ENCODE assay signal across 29 cellular contexts in the genomic region with DNA sequence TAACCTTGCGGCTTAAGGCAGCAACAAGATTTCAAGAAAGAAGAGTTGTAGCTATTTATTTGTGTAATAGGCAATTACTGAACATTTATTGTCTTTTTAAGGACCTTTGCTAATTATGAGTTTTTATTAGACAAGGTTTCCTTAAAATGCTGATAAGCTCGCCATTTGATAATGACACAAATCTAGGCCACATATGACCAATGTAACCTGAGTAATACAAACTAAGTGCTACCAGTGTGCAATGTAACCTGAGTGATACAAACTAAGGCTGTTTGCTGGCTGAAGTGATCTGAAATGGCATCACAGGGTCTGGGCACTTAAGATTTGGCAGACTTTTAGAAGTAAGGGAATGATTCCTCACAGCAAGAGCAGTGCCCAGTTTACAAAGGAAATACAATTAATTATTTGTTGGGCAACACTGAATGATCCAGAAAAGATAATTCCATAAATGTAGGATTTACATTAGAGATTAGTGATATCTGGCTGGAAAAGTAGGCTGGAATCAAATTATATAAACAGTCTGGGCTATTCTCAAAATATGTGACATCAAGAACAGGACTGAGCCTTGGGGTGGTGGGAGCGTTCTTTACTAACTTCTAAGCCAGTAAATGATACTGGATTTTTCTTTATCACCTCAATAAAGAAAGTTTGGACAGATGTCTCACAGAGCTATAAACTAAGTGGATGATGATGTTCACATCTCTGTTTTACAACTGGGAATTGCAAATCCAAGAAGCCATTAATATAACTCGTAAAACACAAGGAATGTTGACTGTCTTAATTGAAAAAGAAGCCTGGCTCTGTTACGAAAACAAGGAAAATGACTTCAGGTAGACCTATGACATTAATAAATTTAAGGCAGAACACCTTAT. TPM values are rescaled to one million over a fixed set of nuclear protein-coding genes. Genes with fewer than 3 reads are reported as not detected.
DNase-seq lines count a peak whose midpoint lies in the region; FAIRE-seq and TF ChIP-seq lines count a peak whose summit lies in the region.
"Had no signal": no experiment of that assay in that cellular context is flagged by ENCODE, and none has a peak within 500 bp of the region (broad histone marks: within the 10 kb centered on the region; RNA-seq: fewer than 3 reads in every experiment).

No MANE protein-coding gene starts in this region.

- H3K4me1 ChIP-seq in astrocyte (ENCODE audit: insufficient read depth, low read length) (no peaks in the 10 kb centered on the region), rectal smooth muscle tissue (ENCODE audit: control insufficient read depth, insufficient read depth, low read length) (peaks cover 8% of the 10 kb centered on the region)
- H3K4me1 ChIP-seq: BLaER1 treated with 17β-estradiol and CSF1 and Interleukin-3, amounts not matched to agents 10 nM and 100 nM; right lobe of liver had no signal

- no peak overlapping the region for H3K27ac Mint-ChIP-seq in astrocyte (ENCODE audit: unreplicated experiment)
- H3K27ac Mint-ChIP-seq: activated naive CD8-positive, alpha-beta T cell treated with anti-CD3 and anti-CD28 coated beads for 36 hours; activated T-cell treated with anti-CD3 and anti-CD28 coated beads, Interleukin-2, amount 50 U/mL, for 24 hours; T-helper 1 cell treated with Interleukin-12 subunit alpha and Interleukin-12 subunit beta and Interleukin-4 antibody, amounts not matched to agents 30 μg/mL and 1 μg/mL, for 36 hours; type B pancreatic cell had no signal

- no peak overlapping the region for H2AFZ ChIP-seq in astrocyte (ENCODE audit: low read depth, low read length)
- H2AFZ ChIP-seq: parathyroid adenoma had no signal

- H3K4me3 Mint-ChIP-seq in astrocyte (ENCODE audit: unreplicated experiment): no peak overlapping the region
- H3K4me3 Mint-ChIP-seq: activated naive CD8-positive, alpha-beta T cell treated with anti-CD3 and anti-CD28 coated beads for 36 hours; activated T-cell treated with anti-CD3 and anti-CD28 coated beads, Interleukin-2, amount 50 U/mL, for 24 hours; neural crest cell; T-helper 1 cell treated with Interleukin-12 subunit alpha and Interleukin-12 subunit beta and Interleukin-4 antibody, amounts not matched to agents 30 μg/mL and 1 μg/mL, for 36 hours; type B pancreatic cell had no signal

- H3K9me3 Mint-ChIP-seq in astrocyte (ENCODE audit: unreplicated experiment): no peaks in the 10 kb centered on the region
- H3K9me3 Mint-ChIP-seq: activated naive CD8-positive, alpha-beta T cell treated with anti-CD3 and anti-CD28 coated beads for 36 hours; activated T-cell treated with anti-CD3 and anti-CD28 coated beads, Interleukin-2, amount 50 U/mL, for 24 hours; neural crest cell; T-helper 1 cell treated with Interleukin-12 subunit alpha and Interleukin-12 subunit beta and Interleukin-4 antibody, amounts not matched to agents 30 μg/mL and 1 μg/mL, for 36 hours; type B pancreatic cell had no signal

- H3K36me3 Mint-ChIP-seq in astrocyte (ENCODE audit: low read depth, unreplicated experiment): peaks cover 2% of the 10 kb centered on the region

- no peaks in the 10 kb centered on the region for H3K9me3 ChIP-seq in astrocyte (ENCODE audit: insufficient read depth, low read depth, low read length)
- H3K9me3 ChIP-seq: right lobe of liver had no signal

- peaks cover 6% of the 10 kb centered on the region for H3K79me2 ChIP-seq in astrocyte (ENCODE audit: insufficient read depth, low read length)

- H3K27me3 ChIP-seq in astrocyte (ENCODE audit: insufficient read depth, low read length) (no peaks in the 10 kb centered on the region), rectal smooth muscle tissue (ENCODE audit: control insufficient read depth, insufficient read depth, low read length) (no peaks in the 10 kb centered on the region)
- H3K27me3 ChIP-seq: BLaER1 treated with 17β-estradiol and CSF1 and Interleukin-3, amounts not matched to agents 10 nM and 100 nM; right lobe of liver had no signal

- no peak overlapping the region for H3K9ac ChIP-seq in astrocyte (ENCODE audit: low read length)
- H3K9ac ChIP-seq in rectal smooth muscle tissue (ENCODE audit: low read length): no peak overlapping the region
- H3K9ac ChIP-seq: BLaER1 treated with 17β-estradiol and CSF1 and Interleukin-3, amounts not matched to agents 10 nM and 100 nM; parathyroid adenoma had no signal

- DNase-seq in EH (ENCODE audit: low read depth) (peak; percentile 38), H54 (ENCODE audit: insufficient read length, low spot score) (no peak), astrocyte (ENCODE audit: low read depth) (no peak), NCI-H526 (lab: John Stamatoyannopoulos, UW) (no peak), cerebellar nuclear complex (lab: John Stamatoyannopoulos, UW) (no peak)
- no peak for DNase-seq in stimulated activated naive CD4-positive, alpha-beta T cell treated with Interleukin-2 at 50 U/mL for 16 hours (lab: John Stamatoyannopoulos, UW)
- DNase-seq: activated CD4-positive, CD25-positive, alpha-beta regulatory T cell; activated effector memory CD4-positive, alpha-beta T cell treated with anti-CD3 and anti-CD28 coated beads, Interleukin-2, amount 50 U/mL, for 16 hours; activated naive CD8-positive, alpha-beta T cell treated with anti-CD3 and anti-CD28 coated beads for 36 hours; activated T-cell treated with anti-CD3 and anti-CD28 coated beads, Interleukin-2, amount 50 U/mL, for 24 hours; anterior cingulate cortex; effector memory CD4-positive, alpha-beta T cell; KG1; left colon; NCI-H1417 treated with DMSO at 0.1 percent for 48 hours; NCI-H2081 treated with DMSO at 0.1 percent for 48 hours; NCI-H510A treated with DMSO at 0.1 percent for 48 hours; right lobe of liver; stimulated activated CD4-positive, alpha-beta T cell treated with anti-CD3 and anti-CD28 coated beads, Interleukin-4, amount 100 ng/mL, for 1 hour had no signal

- no peaks in the 10 kb centered on the region for H3K27me3 Mint-ChIP-seq in astrocyte (ENCODE audit: low read depth, unreplicated experiment)
- H3K27me3 Mint-ChIP-seq: activated naive CD8-positive, alpha-beta T cell treated with anti-CD3 and anti-CD28 coated beads for 36 hours; activated T-cell treated with anti-CD3 and anti-CD28 coated beads, Interleukin-2, amount 50 U/mL, for 24 hours; type B pancreatic cell had no signal

- H3K36me3 ChIP-seq in astrocyte (ENCODE audit: insufficient read depth, low read length) (no peaks in the 10 kb centered on the region), rectal smooth muscle tissue (ENCODE audit: control insufficient read depth, insufficient read depth, low read length) (no peaks in the 10 kb centered on the region)
- H3K36me3 ChIP-seq: right lobe of liver had no signal

- H3K4me1 Mint-ChIP-seq in astrocyte (ENCODE audit: low read depth, unreplicated experiment): peaks cover 3% of the 10 kb centered on the region
- H3K4me1 Mint-ChIP-seq: neural crest cell had no signal

- H3K27ac ChIP-seq in astrocyte (ENCODE audit: low read depth, low read length) (no peak overlapping the region), rectal smooth muscle tissue (ENCODE audit: low read depth, low read length) (peak overlapping the region; percentile 43)
- H3K27ac ChIP-seq: BLaER1 treated with 17β-estradiol and CSF1 and Interleukin-3, amounts not matched to agents 10 nM and 100 nM; coronary artery; HL-60; parathyroid adenoma; right lobe of liver; SK-N-MC had no signal

- no peak overlapping the region for H3K4me3 ChIP-seq in astrocyte (ENCODE audit: insufficient read depth, low read depth, low read length)
- H3K4me3 ChIP-seq in rectal smooth muscle tissue (ENCODE audit: low read length): no peak overlapping the region
- H3K4me3 ChIP-seq: BLaER1 treated with 17β-estradiol and CSF1 and Interleukin-3, amounts not matched to agents 10 nM and 100 nM; coronary artery; right lobe of liver; SK-N-MC had no signal

- TF ChIP-seq CTCF in astrocyte (IDR thresholded peaks at IDR 0.05; ENCODE audit: insufficient read depth, low read depth, low read length): no peak

- TF ChIP-seq POLR2A in H54 (IDR thresholded peaks at IDR 0.05; ENCODE audit: low read depth, low read length): no peak

- peaks cover 4% of the 10 kb centered on the region for H4K20me1 ChIP-seq in astrocyte (ENCODE audit: insufficient read depth, low read length)

- no peak overlapping the region for H3K4me2 ChIP-seq in astrocyte (ENCODE audit: low read length)
- H3K4me2 ChIP-seq: BLaER1 treated with 17β-estradiol and CSF1 and Interleukin-3, amounts not matched to agents 10 nM and 100 nM had no signal

- peak; percentile 75 for FAIRE-seq in H54 (lab: Jason Lieb, UNC)
- peak; percentile 71 for FAIRE-seq in astrocyte (lab: Jason Lieb, UNC)
- FAIRE-seq: GM18507 had no signal

RNA-seq across cellular contexts. Expression of a gene that starts 54.8 kb away (rescaled TPM):
- 37.0 and 43.6 TPM in 2 replicates for total RNA-seq in astrocyte

RNA-seq across cellular contexts. Expression of a gene that starts 54.9 kb away (rescaled TPM):
- 11.4 and 13.5 TPM in 2 replicates for total RNA-seq in astrocyte
